32 cellular contexts compared by ENCODE assay signal in genomic region chr3:108394016-108394415, GRCh38.
"Had no signal": no experiment of that assay in that cellular context is flagged by ENCODE, and none has a peak within 500 bp of the region (broad histone marks: within the 10 kb centered on the region; RNA-seq: fewer than 3 reads in every experiment).

No MANE protein-coding gene starts in this region.

- H3K4me1 Mint-ChIP-seq: central memory CD8-positive, alpha-beta T cell had no signal

- FAIRE-seq: frontal cortex had no signal

- H3K27me3 ChIP-seq: adrenal gland, body of pancreas, cardiac muscle cell, dorsolateral prefrontal cortex, esophagus squamous epithelium, heart left ventricle had no signal

- H3K9me3 Mint-ChIP-seq: activated CD4-positive, alpha-beta memory T cell treated with anti-CD3 and anti-CD28 coated beads, Interleukin-2, amount 10 ng/mL, durations not matched to agents 7 days and 5 days; activated CD4-positive, alpha-beta T cell treated with anti-CD3 and anti-CD28 coated beads, Interleukin-2, amount 10 ng/mL, durations not matched to agents 7 days and 5 days; activated T-cell treated with anti-CD3 and anti-CD28 coated beads, Interleukin-2, amount 50 U/mL, for 24 hours; activated T-cell treated with anti-CD3 and anti-CD28 coated beads, Interleukin-2, amount 50 U/mL, for 72 hours; central memory CD8-positive, alpha-beta T cell; dendritic cell treated with granulocyte-macrophage colony-stimulating factor and Interleukin-4, amounts not matched to agents 40 ng/mL and 50 ng/mL, for 4 days; endodermal cell; WTC11 had no signal

- H3K4me3 Mint-ChIP-seq: activated CD4-positive, alpha-beta memory T cell treated with anti-CD3 and anti-CD28 coated beads, Interleukin-2, amount 10 ng/mL, durations not matched to agents 7 days and 5 days; activated CD4-positive, alpha-beta T cell treated with anti-CD3 and anti-CD28 coated beads, Interleukin-2, amount 10 ng/mL, durations not matched to agents 7 days and 5 days; activated naive CD8-positive, alpha-beta T cell; activated T-cell treated with anti-CD3 and anti-CD28 coated beads, Interleukin-2, amount 50 U/mL, for 24 hours; activated T-cell treated with anti-CD3 and anti-CD28 coated beads, Interleukin-2, amount 50 U/mL, for 72 hours; central memory CD8-positive, alpha-beta T cell; dendritic cell treated with granulocyte-macrophage colony-stimulating factor and Interleukin-4, amounts not matched to agents 40 ng/mL and 50 ng/mL, for 4 days; endodermal cell; WTC11 had no signal

- H3K4me1 ChIP-seq: adrenal gland, body of pancreas, heart left ventricle had no signal

- H3K4me3 ChIP-seq: adrenal gland, body of pancreas, cardiac muscle cell, coronary artery, dorsolateral prefrontal cortex, esophagus squamous epithelium, heart left ventricle had no signal

- H3K36me3 ChIP-seq: adrenal gland, cardiac muscle cell, esophagus squamous epithelium, heart left ventricle had no signal

- ATAC-seq: activated T-cell treated with anti-CD3 and anti-CD28 coated beads, Interleukin-2, amount 50 U/mL, for 72 hours; body of pancreas; heart left ventricle; WTC11 had no signal

- H3K36me3 Mint-ChIP-seq: activated naive CD8-positive, alpha-beta T cell; WTC11 had no signal

- H3K9me3 ChIP-seq: adrenal gland, body of pancreas, esophagus squamous epithelium, heart left ventricle had no signal

- DNase-seq: activated CD4-positive, alpha-beta memory T cell treated with anti-CD3 and anti-CD28 coated beads, Interleukin-2, amount 10 ng/mL, durations not matched to agents 7 days and 5 days; activated CD4-positive, alpha-beta T cell treated with anti-CD3 and anti-CD28 coated beads for 1 hour; activated CD4-positive, alpha-beta T cell treated with anti-CD3 and anti-CD28 coated beads for 4 hours; activated CD4-positive, alpha-beta T cell treated with anti-CD3 and anti-CD28 coated beads, Interleukin-2, amount 10 ng/mL, durations not matched to agents 7 days and 5 days; activated CD4-positive, alpha-beta T cell treated with anti-CD3 and anti-CD28 coated beads, Interleukin-2, amount 50 U/mL, for 4 hours; activated CD8-positive, alpha-beta memory T cell treated with anti-CD3 and anti-CD28 coated beads, Interleukin-2, amount 50 U/mL, for 48 hours; activated gamma-delta T cell; activated naive CD4-positive, alpha-beta T cell; activated naive CD4-positive, alpha-beta T cell treated with anti-CD3 and anti-CD28 coated beads, Interleukin-2, amount 50 U/mL, for 16 hours; activated T-cell treated with anti-CD3 and anti-CD28 coated beads for 4 hours; activated T-cell treated with anti-CD3 and anti-CD28 coated beads, Interleukin-2, amount 50 U/mL, for 24 hours; activated T-cell treated with anti-CD3 and anti-CD28 coated beads, Interleukin-2, amount 50 U/mL, for 72 hours; adrenal gland; amygdala; aorta; body of pancreas; dorsolateral prefrontal cortex; effector memory CD4-positive, alpha-beta T cell; endodermal cell; erythroblast; esophagus squamous epithelium; heart left ventricle; T-helper 1 cell; T-helper 2 cell had no signal

- H3K27ac Mint-ChIP-seq: activated CD4-positive, alpha-beta memory T cell treated with anti-CD3 and anti-CD28 coated beads, Interleukin-2, amount 10 ng/mL, durations not matched to agents 7 days and 5 days; activated CD4-positive, alpha-beta T cell treated with anti-CD3 and anti-CD28 coated beads, Interleukin-2, amount 10 ng/mL, durations not matched to agents 7 days and 5 days; activated naive CD8-positive, alpha-beta T cell; activated T-cell treated with anti-CD3 and anti-CD28 coated beads, Interleukin-2, amount 50 U/mL, for 24 hours; activated T-cell treated with anti-CD3 and anti-CD28 coated beads, Interleukin-2, amount 50 U/mL, for 72 hours; dendritic cell treated with granulocyte-macrophage colony-stimulating factor and Interleukin-4, amounts not matched to agents 40 ng/mL and 50 ng/mL, for 4 days; endodermal cell; WTC11 had no signal

- H3K27ac ChIP-seq: adrenal gland, body of pancreas, cardiac muscle cell, coronary artery, esophagus squamous epithelium, heart left ventricle, VCaP had no signal
